15 cellular contexts compared by ENCODE assay signal in the genomic region with DNA sequence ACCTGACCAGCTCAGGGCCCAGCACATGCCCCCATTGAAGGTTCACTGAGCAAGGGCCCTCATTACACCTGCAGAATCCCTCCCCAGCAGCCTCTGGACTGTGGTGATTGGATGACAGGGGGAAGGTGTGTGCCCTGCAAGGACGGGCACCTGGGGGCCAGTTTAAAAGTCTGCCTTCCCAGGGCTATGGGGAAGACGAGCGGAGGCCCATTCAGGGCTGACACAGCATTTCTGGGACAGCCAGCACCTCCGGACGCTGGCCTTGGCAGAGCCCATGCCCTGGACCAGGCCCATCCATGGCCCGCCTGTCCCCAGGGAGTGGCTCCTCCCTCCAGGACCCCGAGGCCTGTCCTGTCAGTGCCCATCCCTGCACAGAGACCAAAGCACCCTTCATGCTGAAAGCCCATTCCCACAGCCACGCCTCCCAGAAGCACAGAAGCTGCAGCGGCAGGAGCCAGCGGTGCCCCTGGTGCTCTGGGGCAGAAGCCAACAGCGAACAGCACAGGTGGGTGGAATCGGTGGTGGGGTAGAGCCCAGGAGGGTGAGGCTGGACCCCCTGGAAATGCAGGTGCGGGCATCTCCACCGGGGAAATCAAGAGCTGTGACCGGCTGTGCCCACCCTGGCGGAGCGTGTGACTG.
"Had no signal": no experiment of that assay in that cellular context is flagged by ENCODE, and none has a peak within 500 bp of the region (broad histone marks: within the 10 kb centered on the region; RNA-seq: fewer than 3 reads in every experiment).

No MANE protein-coding gene starts in this region.

- H3K4me3 Mint-ChIP-seq: activated CD4-positive, alpha-beta T cell treated with anti-CD3 and anti-CD28 coated beads, Interleukin-2, amount 10 ng/mL, durations not matched to agents 7 days and 5 days; activated naive CD8-positive, alpha-beta T cell; stimulated activated naive B cell treated with anti-CD40 and anti-IgM and Interleukin-4, amounts not matched to agents 10 μg/mL and 1 μg/mL and 100 μg/mL, for 72 hours; T-helper 2 cell treated with Interferon-gamma antibody and Interleukin-4, amounts not matched to agents 5 μg/mL and 100 μg/mL, for 36 hours had no signal

- H3K36me3 ChIP-seq: transverse colon had no signal

- H3K4me1 Mint-ChIP-seq: activated CD4-positive, alpha-beta T cell treated with anti-CD3 and anti-CD28 coated beads, Interleukin-2, amount 10 ng/mL, durations not matched to agents 7 days and 5 days; stimulated activated naive B cell treated with anti-CD40 and anti-IgM and Interleukin-4, amounts not matched to agents 10 μg/mL and 1 μg/mL and 100 μg/mL, for 72 hours had no signal

- H3K4me3 ChIP-seq: body of pancreas, coronary artery, transverse colon had no signal

- H3K9me3 ChIP-seq: body of pancreas, transverse colon had no signal

- DNase-seq: activated CD4-positive, alpha-beta T cell treated with anti-CD3 and anti-CD28 coated beads, Interleukin-2, amount 10 ng/mL, durations not matched to agents 7 days and 5 days; activated T-cell treated with anti-CD3 and anti-CD28 coated beads for 4 hours; amygdala; body of pancreas; central memory CD4-positive, alpha-beta T cell; effector CD4-positive, alpha-beta T cell; foreskin fibroblast; hippocampal formation; midbrain; stimulated activated CD4-positive, alpha-beta T cell treated with anti-CD3 and anti-CD28 coated beads, Interleukin-2, amount 100 ng/mL, for 48 hours; stimulated activated naive B cell treated with anti-CD40 and anti-IgM and Interleukin-4, amounts not matched to agents 10 μg/mL and 1 μg/mL and 100 μg/mL, for 72 hours; transverse colon had no signal

- H3K4me1 ChIP-seq: transverse colon had no signal

- H3K27ac ChIP-seq: body of pancreas, coronary artery, transverse colon had no signal

- H3K27ac Mint-ChIP-seq: activated CD4-positive, alpha-beta T cell treated with anti-CD3 and anti-CD28 coated beads, Interleukin-2, amount 10 ng/mL, durations not matched to agents 7 days and 5 days; activated naive CD8-positive, alpha-beta T cell; stimulated activated naive B cell treated with anti-CD40 and anti-IgM and Interleukin-4, amounts not matched to agents 10 μg/mL and 1 μg/mL and 100 μg/mL, for 72 hours; T-helper 2 cell treated with Interferon-gamma antibody and Interleukin-4, amounts not matched to agents 5 μg/mL and 100 μg/mL, for 36 hours had no signal

- H3K9me3 Mint-ChIP-seq: activated CD4-positive, alpha-beta T cell treated with anti-CD3 and anti-CD28 coated beads, Interleukin-2, amount 10 ng/mL, durations not matched to agents 7 days and 5 days had no signal

- H3K36me3 Mint-ChIP-seq: activated naive CD8-positive, alpha-beta T cell; stimulated activated naive B cell treated with anti-CD40 and anti-IgM and Interleukin-4, amounts not matched to agents 10 μg/mL and 1 μg/mL and 100 μg/mL, for 72 hours had no signal
